In genomic region chr1:29258974-29259801, GRCh38 we compare ENCODE assay signal across 1 cellular context.
TF ChIP-seq lines count a peak whose summit lies in the region.

No MANE protein-coding gene starts in this region.

TF ChIP-seq in SK-N-SH, 30 proteins besides CTCF, POLR2A, EP300 and RAD21 (continued from another document):
- no peak for TF ChIP-seq USF1 (IDR thresholded peaks at IDR 0.05; ENCODE audit: borderline replicate concordance, low read depth)
- no peak for TF ChIP-seq NRF1 (IDR thresholded peaks at IDR 0.05; ENCODE audit: low read depth, low read length)
- no peak for TF ChIP-seq TCF12 (IDR thresholded peaks at IDR 0.05)
- no peak for TF ChIP-seq ELF1 (IDR thresholded peaks at IDR 0.05)
